In the genomic region with DNA sequence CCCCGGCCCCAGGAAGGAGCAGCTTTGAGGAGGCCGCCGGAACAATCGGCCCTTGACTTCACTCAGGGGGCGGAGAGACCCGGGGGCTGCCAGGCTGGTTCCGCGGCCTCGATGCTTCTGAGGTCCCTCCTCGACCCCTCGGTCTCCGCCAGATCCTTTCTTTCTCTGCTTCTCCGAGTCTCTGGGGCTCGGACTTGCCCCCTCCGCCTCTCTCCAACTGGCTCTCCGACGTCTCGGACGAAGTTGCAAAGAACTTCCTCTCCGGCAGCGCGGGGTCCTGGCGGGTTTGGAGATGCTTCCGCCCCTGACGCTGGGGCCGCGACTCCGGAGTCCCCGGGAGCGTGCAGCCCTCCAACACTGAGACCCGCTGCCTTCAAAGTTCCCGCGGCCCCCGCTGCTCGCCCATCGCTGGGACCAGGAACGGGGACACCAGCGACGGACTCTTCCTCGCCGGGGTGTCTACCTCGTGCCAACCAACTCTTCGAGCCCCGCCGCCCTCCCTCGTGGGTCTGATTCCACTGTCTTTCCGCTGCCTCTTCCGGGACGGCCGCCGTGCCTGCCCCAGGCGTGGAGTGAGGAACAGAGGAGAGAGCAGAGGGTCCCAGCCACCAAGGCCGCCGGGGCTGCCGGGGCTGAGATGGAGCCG, we compare ENCODE assay signal across 8 cellular contexts. TPM values are rescaled to one million over a fixed set of nuclear protein-coding genes. Genes with fewer than 3 reads are reported as not detected.
DNase-seq lines count a peak whose midpoint lies in the region; ATAC-seq and TF ChIP-seq lines count a peak whose summit lies in the region.
"Had no signal": no experiment of that assay in that cellular context is flagged by ENCODE, and none has a peak within 500 bp of the region (broad histone marks: within the 10 kb centered on the region; RNA-seq: fewer than 3 reads in every experiment).

No MANE protein-coding gene starts in this region.

- H2BK12ac ChIP-seq in trophoblast cell (ENCODE audit: low read length) = no peak overlapping the region

- no peaks in the 10 kb centered on the region for H3K79me2 ChIP-seq in trophoblast cell (ENCODE audit: control insufficient read depth, insufficient read depth, low read length, poor library complexity)

- no peak overlapping the region for H4K8ac ChIP-seq in trophoblast cell (ENCODE audit: low read depth, low read length)

- H4K91ac ChIP-seq in trophoblast cell (ENCODE audit: low read depth, low read length) = no peak overlapping the region

- H3K27ac Mint-ChIP-seq in MCF 10A (ENCODE audit: low read depth, unreplicated experiment) = no peak overlapping the region
- no peak overlapping the region for H3K27ac Mint-ChIP-seq in CD4-positive, alpha-beta T cell

- no peak overlapping the region for H3K27ac ChIP-seq in trophoblast cell (ENCODE audit: low read depth, low read length)
- no peak overlapping the region for H3K27ac ChIP-seq in CD4-positive, alpha-beta T cell (ENCODE audit: low read depth, low read length)

- H3K27me3 Mint-ChIP-seq in MCF 10A (ENCODE audit: insufficient read depth, unreplicated experiment) = peaks cover 62% of the 10 kb centered on the region
- peaks cover 94% of the 10 kb centered on the region for H3K27me3 Mint-ChIP-seq in CD4-positive, alpha-beta T cell

- ATAC-seq in GM18498 (IDR thresholded peaks at IDR 0.05; ENCODE audit: unreplicated experiment) (peak; percentile 1), HG03460 (IDR thresholded peaks at IDR 0.05; ENCODE audit: unreplicated experiment) (peak; percentile 3)
- ATAC-seq in CD4-positive, alpha-beta T cell (ENCODE audit: poor library complexity) = no peak

- H3K79me1 ChIP-seq in trophoblast cell (ENCODE audit: low read length) = no peaks in the 10 kb centered on the region

- H3K4me2 ChIP-seq in trophoblast cell (ENCODE audit: low read length) = peak overlapping the region; percentile 51

- no peak overlapping the region for H3K23ac ChIP-seq in trophoblast cell (ENCODE audit: low read length)

- TF ChIP-seq CTCF in MCF 10A (IDR thresholded peaks at IDR 0.05; ENCODE audit: unreplicated experiment) = no peak
- TF ChIP-seq CTCF in CD4-positive, alpha-beta T cell (IDR thresholded peaks at IDR 0.05) = no peak

- intact Hi-C loops in MCF 10A (cut with micrococcal nuclease) = loop anchor here (1.0 kb wide), 1 partner anchor 52 kb away; no protein-coding TSS in a partner anchor
- intact Hi-C loops in CD4-positive, alpha-beta T cell (cut with DNase I, micrococcal nuclease) = loop anchor here in 1 of 2 experiments (5.0 to 10.0 kb wide), 2 partner anchors 438 to 460 kb away; partner anchors contain the start of genes POLR1E and ZBTB5

- WGBS in trophoblast cell (ENCODE audit: extremely low coverage, insufficient coverage, insufficient read length) = no CpG with 5 or more reads among the region's 56 CpGs

- CTCF ChIA-PET in MCF 10A (lab: Yijun Ruan, JAX) = no interaction called here
- CTCF ChIA-PET in CD4-positive, alpha-beta T cell (lab: Charles Lee) = no interaction called here

- peaks cover 11 to 13% of the 10 kb centered on the region in 2 experiments for H3K4me1 ChIP-seq in trophoblast cell (ENCODE audit: control insufficient read depth in 1 of 2, insufficient read depth in 2 of 2, low read length in 2 of 2)

- peaks cover 10% of the 10 kb centered on the region for H3K4me1 Mint-ChIP-seq in MCF 10A (ENCODE audit: insufficient read depth, unreplicated experiment)
- H3K4me1 Mint-ChIP-seq in CD4-positive, alpha-beta T cell (ENCODE audit: low read depth) = peaks cover 38% of the 10 kb centered on the region

- no peaks in the 10 kb centered on the region for H3K9me3 Mint-ChIP-seq in MCF 10A (ENCODE audit: unreplicated experiment)
- H3K9me3 Mint-ChIP-seq in CD4-positive, alpha-beta T cell = no peaks in the 10 kb centered on the region

- no peak overlapping the region for H2BK5ac ChIP-seq in trophoblast cell (ENCODE audit: low read depth, low read length, poor library complexity)

- POLR2A ChIA-PET in MCF 10A (lab: Yijun Ruan, JAX) = interaction anchor here (0.6 to 1.5 kb wide), 2 partner anchors 94 to 387 kb away, joined by 3 to 5 read pairs; partner anchors contain the start of gene ZCCHC7
- POLR2A ChIA-PET in CD4-positive, alpha-beta T cell (lab: Charles Lee) = interaction anchor here (0.7 to 1.0 kb wide), 3 partner anchors 52 to 119 kb away, joined by 3 read pairs; no protein-coding TSS in a partner anchor

- no peak overlapping the region for H4K12ac ChIP-seq in trophoblast cell (ENCODE audit: low read depth, low read length)

- no peak overlapping the region for H3K14ac ChIP-seq in trophoblast cell (ENCODE audit: low read length)

- H2BK120ac ChIP-seq in trophoblast cell (ENCODE audit: insufficient read depth, low read length, poor library complexity) = no peak overlapping the region

- H3K18ac ChIP-seq in trophoblast cell (ENCODE audit: low read length) = no peak overlapping the region

- H3K36me3 ChIP-seq in trophoblast cell (ENCODE audit: control insufficient read depth in 1 of 2, insufficient read depth in 2 of 2, low read length in 2 of 2) = no peaks in the 10 kb centered on the region

- DNase-seq in MCF 10A (ENCODE audit: unreplicated experiment) (no peak), trophoblast cell (no peak), NCI-H1048 (lab: John Stamatoyannopoulos, UW) (no peak), T-helper 1 cell (no peak)
- no peak for DNase-seq in CD4-positive, alpha-beta T cell

- H3K4me3 Mint-ChIP-seq in MCF 10A (ENCODE audit: unreplicated experiment) = peak overlapping the region; percentile 78
- H3K4me3 Mint-ChIP-seq in CD4-positive, alpha-beta T cell = no peak overlapping the region

- H3K36me3 Mint-ChIP-seq in MCF 10A (ENCODE audit: insufficient read depth, unreplicated experiment) = no peaks in the 10 kb centered on the region
- no peaks in the 10 kb centered on the region for H3K36me3 Mint-ChIP-seq in CD4-positive, alpha-beta T cell (ENCODE audit: low read depth)

- peaks cover 94% of the 10 kb centered on the region for H3K27me3 ChIP-seq in trophoblast cell (ENCODE audit: insufficient read depth, low read length)
- H3K27me3 ChIP-seq in CD4-positive, alpha-beta T cell (ENCODE audit: control insufficient read depth, insufficient read depth, low read length) = peaks cover 91% of the 10 kb centered on the region

- no peak overlapping the region for H3K4me3 ChIP-seq in trophoblast cell (ENCODE audit: low read depth, low read length)

- peaks cover 12% of the 10 kb centered on the region for H3K9me3 ChIP-seq in trophoblast cell (ENCODE audit: insufficient read depth, low read depth, low read length)
- no peaks in the 10 kb centered on the region for H3K9me3 ChIP-seq in CD4-positive, alpha-beta T cell (ENCODE audit: control insufficient read depth, low read length)

- no peak overlapping the region for H3K9ac ChIP-seq in trophoblast cell (ENCODE audit: low read length)

- H2AFZ ChIP-seq in trophoblast cell (ENCODE audit: insufficient read depth, low read length, poor library complexity) = no peak overlapping the region

- no TSS peak for BruUV-seq in MCF 10A (replicated peaks; lab: Mats Ljungman, UMichigan)

- H2AK5ac ChIP-seq in trophoblast cell (ENCODE audit: low read length) = no peak overlapping the region

- no peak overlapping the region for H3K4ac ChIP-seq in trophoblast cell (ENCODE audit: low read depth, low read length)

RNA-seq across cellular contexts. Expression of gene PAX5, which starts 7.0 kb away (rescaled TPM):
- total RNA-seq in MCF 10A (2022) = not detected in 2 replicates
- 0.01 TPM in 1 of 2 replicates, not detected in the other for polyA plus RNA-seq in trophoblast cell (2013)
- total RNA-seq in CD4-positive, alpha-beta T cell = under 1 TPM; 0.03 to 0.11 TPM
- total RNA-seq: left ventricle myocardium superior had no signal
